In genomic region chr3:61857297-61857696, GRCh38 we compare ENCODE assay signal across 19 cellular contexts.
"Had no signal": no experiment of that assay in that cellular context is flagged by ENCODE, and none has a peak within 500 bp of the region (broad histone marks: within the 10 kb centered on the region; RNA-seq: fewer than 3 reads in every experiment).

No MANE protein-coding gene starts in this region.

- H3K9me3 ChIP-seq: left lung, lower lobe of right lung, right atrium auricular region, spleen, transverse colon had no signal

- H3K27ac ChIP-seq: brain microvascular endothelial cell, heart right ventricle, left lung, lower lobe of right lung, right atrium auricular region, spleen, transverse colon, VCaP had no signal

- H3K4me3 ChIP-seq: heart right ventricle, left lung, lower lobe of right lung, right atrium auricular region, spleen, transverse colon had no signal

- H3K27me3 ChIP-seq: brain microvascular endothelial cell, heart right ventricle, left lung, right atrium auricular region, spleen, transverse colon had no signal

- H3K36me3 ChIP-seq: brain microvascular endothelial cell, heart right ventricle, left lung, lower lobe of right lung, right atrium auricular region, spleen, transverse colon had no signal

- DNase-seq: activated CD4-positive, alpha-beta T cell treated with anti-CD3 and anti-CD28 coated beads for 4 hours; activated CD4-positive, alpha-beta T cell treated with anti-CD3 and anti-CD28 coated beads, Interleukin-2, amount 50 U/mL, for 48 hours; activated CD8-positive, alpha-beta memory T cell treated with anti-CD3 and anti-CD28 coated beads, Interleukin-2, amount 50 U/mL, for 4 hours; activated effector memory CD4-positive, alpha-beta T cell treated with anti-CD3 and anti-CD28 coated beads, Interleukin-2, amount 50 U/mL, for 16 hours; activated naive CD4-positive, alpha-beta T cell treated with anti-CD3 and anti-CD28 coated beads for 36 hours; activated naive CD8-positive, alpha-beta T cell treated with anti-CD3 and anti-CD28 coated beads for 36 hours; activated T-cell treated with anti-CD3 and anti-CD28 coated beads, Interleukin-2, amount 50 U/mL, for 1 hour; brain microvascular endothelial cell; cortex of kidney; heart right ventricle; left lung; lower lobe of right lung; mesenchymal stem cell; natural killer cell; spleen; stimulated activated naive CD4-positive, alpha-beta T cell treated with Interleukin-2 at 50 U/mL for 16 hours; transverse colon had no signal
